ENCODE assay signal across 1 cellular context in genomic region chr6:142404751-142405150, GRCh38.
TF ChIP-seq lines count a peak whose summit lies in the region.

No MANE protein-coding gene starts in this region.

TF ChIP-seq in HepG2, 621 proteins besides CTCF, POLR2A, EP300 and RAD21 (continued from another document and continues in another):
- TF ChIP-seq BCLAF1 (IDR thresholded peaks at IDR 0.05) (no peak), SIX1 (CRISPR knock-in tag; IDR thresholded peaks at IDR 0.05; ENCODE audit: borderline replicate concordance) (peak; percentile 24; the same call in 1 of the 2 replicates), ARNTL (CRISPR knock-in tag; IDR thresholded peaks at IDR 0.05) (no peak), RERE (CRISPR knock-in tag; IDR thresholded peaks at IDR 0.05; ENCODE audit: low read depth) (no peak), PRPF4 (IDR thresholded peaks at IDR 0.05; ENCODE audit: low read depth, low read length, poor library complexity, severe bottlenecking) (no peak), NR2C2 (CRISPR knock-in tag; IDR thresholded peaks at IDR 0.05; ENCODE audit: borderline replicate concordance) (no peak), PRDM15 (CRISPR knock-in tag; IDR thresholded peaks at IDR 0.05) (peak; percentile 87), HMG20A (CRISPR knock-in tag; IDR thresholded peaks at IDR 0.05; ENCODE audit: borderline replicate concordance) (peak; percentile 72; the same call in 1 of the 2 replicates), AKAP8 (CRISPR knock-in tag; IDR thresholded peaks at IDR 0.05) (no peak), AGO2 (optimal IDR thresholded peaks at IDR 0.05; ENCODE audit: low read depth, low read length) (peak; percentile 38), ZNF746 (CRISPR knock-in tag; IDR thresholded peaks at IDR 0.05) (no peak), BCL6 (CRISPR knock-in tag; IDR thresholded peaks at IDR 0.05) (peak; percentile 46; the same call in 1 of the 2 replicates), RBM22 (optimal IDR thresholded peaks at IDR 0.05; ENCODE audit: low read length) (peak; percentile 92), SOX13 (IDR thresholded peaks at IDR 0.05) (no peak), SOX13 (CRISPR knock-in tag; conservative IDR thresholded peaks at IDR 0.05 in 1 of 2, IDR thresholded peaks at IDR 0.05 in 1 of 2) (peak in 1 of 2 experiments; percentile 73; a peak in 2 of 4 replicates), ZNF350 (CRISPR knock-in tag; IDR thresholded peaks at IDR 0.05; ENCODE audit: borderline replicate concordance, low read depth) (no peak), NCOA2 (CRISPR knock-in tag; IDR thresholded peaks at IDR 0.05) (peak; percentile 57), KDM6A (CRISPR knock-in tag; IDR thresholded peaks at IDR 0.05; ENCODE audit: low read depth) (no peak), NFATC3 (CRISPR knock-in tag; IDR thresholded peaks at IDR 0.05) (no peak), ZNF7 (CRISPR knock-in tag; IDR thresholded peaks at IDR 0.05) (no peak), SMYD3 (CRISPR knock-in tag; IDR thresholded peaks at IDR 0.05) (no peak), ZNF24 (IDR thresholded peaks at IDR 0.05) (no peak), HNRNPL (IDR thresholded peaks at IDR 0.05; ENCODE audit: low read depth, low read length) (no peak), HNF1B (CRISPR knock-in tag; IDR thresholded peaks at IDR 0.05) (no peak), NR2F2 (IDR thresholded peaks at IDR 0.05; ENCODE audit: borderline replicate concordance, low read depth) (no peak), PPARG (CRISPR knock-in tag; conservative IDR thresholded peaks at IDR 0.05) (0 out of 2 replicates have a peak, but pooled peaks have one; percentile 27), MAZ (IDR thresholded peaks at IDR 0.05; ENCODE audit: borderline replicate concordance, low read depth, low read length) (no peak), MAZ (CRISPR knock-in tag; IDR thresholded peaks at IDR 0.05; ENCODE audit: low read depth) (no peak), ZNF552 (CRISPR knock-in tag; IDR thresholded peaks at IDR 0.05; ENCODE audit: borderline replicate concordance) (no peak), THAP11 (CRISPR knock-in tag; IDR thresholded peaks at IDR 0.05) (peak; percentile 26; the same call in 1 of the 2 replicates), ZNF792 (CRISPR knock-in tag; IDR thresholded peaks at IDR 0.05) (0 out of 2 replicates have a peak, but pooled peaks have one; percentile 32), THRA (CRISPR knock-in tag; IDR thresholded peaks at IDR 0.05; ENCODE audit: borderline replicate concordance) (peak; percentile 71; the same call in 1 of the 2 replicates), RFX1 (IDR thresholded peaks at IDR 0.05) (no peak), ZNF451 (CRISPR knock-in tag; IDR thresholded peaks at IDR 0.05) (no peak), SRSF1 (optimal IDR thresholded peaks at IDR 0.05; ENCODE audit: low read depth, low read length) (no peak), ZNF274 (CRISPR knock-in tag; IDR thresholded peaks at IDR 0.05) (no peak), ZNF234 (CRISPR knock-in tag; conservative IDR thresholded peaks at IDR 0.05) (no peak), CEBPB (IDR thresholded peaks at IDR 0.05; ENCODE audit: borderline replicate concordance, low read depth, low read length) (no peak), NRL (CRISPR knock-in tag; IDR thresholded peaks at IDR 0.05; ENCODE audit: borderline replicate concordance) (no peak), TCF7 (IDR thresholded peaks at IDR 0.05; ENCODE audit: low read depth) (no peak), ZNF292 (CRISPR knock-in tag; IDR thresholded peaks at IDR 0.05; ENCODE audit: borderline replicate concordance, low read depth) (no peak), RNF2 (conservative IDR thresholded peaks at IDR 0.05; ENCODE audit: low read depth) (no peak), ZFP1 (CRISPR knock-in tag; IDR thresholded peaks at IDR 0.05) (peak; percentile 85; the same call in 1 of the 2 replicates), KAT7 (CRISPR knock-in tag; IDR thresholded peaks at IDR 0.05; ENCODE audit: borderline replicate concordance) (no peak), RARA (CRISPR knock-in tag; IDR thresholded peaks at IDR 0.05) (peak; percentile 83), ISL2 (CRISPR knock-in tag; IDR thresholded peaks at IDR 0.05) (peak; percentile 35; the same call in 1 of the 2 replicates), CC2D1A (CRISPR knock-in tag; IDR thresholded peaks at IDR 0.05) (no peak), HDAC6 (IDR thresholded peaks at IDR 0.05; ENCODE audit: low read depth, low read length) (no peak), ZNF580 (CRISPR knock-in tag; IDR thresholded peaks at IDR 0.05; ENCODE audit: borderline replicate concordance, low read depth) (no peak), FOXO1 (CRISPR knock-in tag; IDR thresholded peaks at IDR 0.05) (no peak), RCOR2 (CRISPR knock-in tag; IDR thresholded peaks at IDR 0.05) (0 out of 2 replicates have a peak, but pooled peaks have one; percentile 30), U2AF2 (IDR thresholded peaks at IDR 0.05; ENCODE audit: low read depth, low read length) (no peak), ZBTB20 (CRISPR knock-in tag; IDR thresholded peaks at IDR 0.05; ENCODE audit: borderline replicate concordance, low read depth) (0 out of 2 replicates have a peak, but pooled peaks have one; percentile 49), SMARCE1 (IDR thresholded peaks at IDR 0.05; ENCODE audit: borderline replicate concordance) (no peak), PLSCR1 (CRISPR knock-in tag; IDR thresholded peaks at IDR 0.05; ENCODE audit: borderline replicate concordance) (no peak), ZNF331 (CRISPR knock-in tag; IDR thresholded peaks at IDR 0.05) (peak; percentile 38; the same call in 1 of the 2 replicates)
